Comparison of ENCODE assay signal across 11 cellular contexts in the genomic region with DNA sequence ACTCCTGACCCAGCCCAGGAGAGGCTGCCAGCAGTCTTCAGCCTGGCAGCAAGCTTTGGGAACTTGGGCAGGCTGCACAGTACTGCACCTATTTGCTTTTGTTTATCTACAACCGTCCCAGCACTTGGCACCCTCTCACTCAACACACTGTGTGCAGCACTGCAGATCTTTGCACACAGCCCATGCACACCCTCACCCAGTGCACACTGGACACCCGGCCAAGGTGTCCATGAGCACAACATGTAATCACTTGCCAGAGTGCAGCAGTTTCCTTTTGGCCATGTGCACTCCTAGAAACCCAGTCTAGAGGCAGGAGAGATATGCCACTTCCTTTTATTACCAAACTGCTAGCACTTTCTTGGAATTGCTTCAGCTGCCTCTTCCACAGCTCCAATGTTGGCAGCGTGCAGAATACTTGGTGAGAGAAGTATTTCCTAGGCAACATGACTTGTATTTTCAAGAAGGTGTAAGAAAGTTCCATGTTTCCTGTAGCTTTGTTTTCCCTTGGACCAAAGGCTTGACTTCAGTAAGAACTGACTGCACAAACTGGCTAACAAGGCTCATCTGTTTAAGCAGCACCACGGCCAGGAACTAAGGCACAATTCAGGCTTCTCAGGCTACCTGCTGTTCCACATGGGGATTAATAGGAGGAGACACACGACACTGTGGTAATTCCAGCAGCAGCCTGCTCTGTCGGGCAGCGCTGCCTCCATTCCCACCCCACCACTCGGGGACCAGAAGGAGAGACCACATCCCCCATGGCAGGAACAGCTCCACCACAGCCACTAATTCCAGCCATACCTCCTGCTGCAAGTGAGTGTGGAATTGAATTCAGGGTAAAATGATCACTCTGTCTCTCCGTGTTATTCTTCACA. TPM values are rescaled to one million over a fixed set of nuclear protein-coding genes. Genes with fewer than 3 reads are reported as not detected.
A peak's percentile ranks its signal among the peaks of the same experiment; 100 is the strongest.
DNase-seq lines count a peak whose midpoint lies in the region; ATAC-seq, FAIRE-seq and TF ChIP-seq lines count a peak whose summit lies in the region.
"Had no signal": no experiment of that assay in that cellular context is flagged by ENCODE, and none has a peak within 500 bp of the region (broad histone marks: within the 10 kb centered on the region; RNA-seq: fewer than 3 reads in every experiment).

No MANE protein-coding gene starts in this region.

- peaks cover 9% of the 10 kb centered on the region for H3K27me3 Mint-ChIP-seq in activated T-helper 17 cell treated with anti-CD3 and anti-CD28 coated beads, Interleukin-2, amount 50 U/mL, for 72 hours

- no peaks in the 10 kb centered on the region for H3K9me3 Mint-ChIP-seq in activated T-helper 17 cell treated with anti-CD3 and anti-CD28 coated beads, Interleukin-2, amount 50 U/mL, for 72 hours
- H3K9me3 Mint-ChIP-seq: neural crest cell had no signal

- no peaks in the 10 kb centered on the region for H3K36me3 ChIP-seq in left lung
- H3K36me3 ChIP-seq in thyroid gland = no peaks in the 10 kb centered on the region

- peaks cover 3 to 16% of the 10 kb centered on the region in 2 donors for H3K4me1 ChIP-seq in left lung
- H3K4me1 ChIP-seq in thyroid gland = peaks cover 21 to 27% of the 10 kb centered on the region in 2 donors

- no peaks in the 10 kb centered on the region for H3K27me3 ChIP-seq in left lung
- H3K27me3 ChIP-seq in thyroid gland = no peaks in the 10 kb centered on the region

- H3K9me3 ChIP-seq in left lung (no peaks in the 10 kb centered on the region), thyroid gland (no peaks in the 10 kb centered on the region)

- no peak overlapping the region for H3K4me3 ChIP-seq in left lung
- H3K4me3 ChIP-seq in thyroid gland (replicated peaks in 1 of 3) = no peak overlapping the region

- ATAC-seq in left lung (peak; percentile 79), HG02973 (IDR thresholded peaks at IDR 0.05; ENCODE audit: unreplicated experiment) (no peak)
- no peak for ATAC-seq in activated T-helper 17 cell treated with anti-CD3 and anti-CD28 coated beads, Interleukin-2, amount 50 U/mL, for 72 hours (replicated peaks)

- DNase-seq in NCI-H2227 (lab: John Stamatoyannopoulos, UW; ENCODE audit: unreplicated experiment) (peak; percentile 7), NCI-H2227 treated with DMSO at 0.1 percent for 48 hours (lab: John Stamatoyannopoulos, UW) (no peak), caudate nucleus (lab: John Stamatoyannopoulos, UW) (peak in 2 of 61 donors; percentile 7 to 17), left lung (peak in 1 of 2 donors; percentile 41), thyroid gland (peak; percentile 22 to 49), H54 (ENCODE audit: insufficient read length, low spot score) (no peak)
- DNase-seq: NCI-H748 treated with DMSO at 0.1 percent for 48 hours had no signal

- no peaks in the 10 kb centered on the region for H3K36me3 Mint-ChIP-seq in activated T-helper 17 cell treated with anti-CD3 and anti-CD28 coated beads, Interleukin-2, amount 50 U/mL, for 72 hours (ENCODE audit: low read depth)

- no peak for TF ChIP-seq CTCF in left lung (IDR thresholded peaks at IDR 0.05)
- peak in 1 of 6 experiments; percentile 1 for TF ChIP-seq CTCF in thyroid gland (IDR thresholded peaks at IDR 0.05)

- H3K27ac Mint-ChIP-seq in activated T-helper 17 cell treated with anti-CD3 and anti-CD28 coated beads, Interleukin-2, amount 50 U/mL, for 72 hours = no peak overlapping the region

- intact Hi-C loops in left lung (cut with DNase I) = no loop called here
- intact Hi-C loops in thyroid gland (cut with DNase I) = no loop called here

- H3K27ac ChIP-seq in caudate nucleus (ENCODE audit: low read depth, low read length) (peak overlapping the region; percentile 63), left lung (peak overlapping the region in 1 of 2 donors; percentile 20), thyroid gland (peak overlapping the region in 1 of 3 donors; percentile 30)

- WGBS in thyroid gland, 2 donors = 27 to 42% methylated on average over 9 of the region's 9 CpGs

- no peak overlapping the region for H3K4me3 Mint-ChIP-seq in activated T-helper 17 cell treated with anti-CD3 and anti-CD28 coated beads, Interleukin-2, amount 50 U/mL, for 72 hours
- H3K4me3 Mint-ChIP-seq: neural crest cell had no signal

- no peak for FAIRE-seq in H54 (lab: Jason Lieb, UNC)
- FAIRE-seq: GM18507 had no signal

- H3K4me1 Mint-ChIP-seq in activated T-helper 17 cell treated with anti-CD3 and anti-CD28 coated beads, Interleukin-2, amount 50 U/mL, for 72 hours = peaks cover 4% of the 10 kb centered on the region

- TF ChIP-seq POLR2A in thyroid gland (IDR thresholded peaks at IDR 0.05) = no peak
- TF ChIP-seq POLR2A in H54 (IDR thresholded peaks at IDR 0.05; ENCODE audit: low read depth, low read length) = no peak

RNA-seq across cellular contexts. Expression of a gene that starts 15.3 kb away (rescaled TPM):
- 1 to 10 TPM; 5.9 to 7.2 TPM for total RNA-seq in left lung
- total RNA-seq in thyroid gland = 10 to 100 TPM in 1 of 4 donors, 1 to 10 TPM in 3; 3.8 to 10.1 (median 5.6) TPM
- total RNA-seq in activated T-helper 17 cell treated with anti-CD3 and anti-CD28 coated beads, Interleukin-2, amount 50 U/mL, for 72 hours = 1 to 10 TPM in 1 of 2 donors, under 1 TPM in 1; 0.76 to 1.2 TPM

RNA-seq across cellular contexts. Expression of a gene that starts 16.3 kb away (rescaled TPM):
- total RNA-seq in left lung (10 to 100 TPM; 31.2 to 31.9 TPM), thyroid gland (10 to 100 TPM; 23.4 to 42.1 (median 39.0) TPM)
- total RNA-seq in activated T-helper 17 cell treated with anti-CD3 and anti-CD28 coated beads, Interleukin-2, amount 50 U/mL, for 72 hours = 10 to 100 TPM; 18.2 to 24.4 TPM

RNA-seq across cellular contexts. Expression of a gene that starts 28.6 kb away (rescaled TPM):
- total RNA-seq in left lung = 10 to 100 TPM; 16.9 to 18.2 TPM
- 10 to 100 TPM; 23.1 to 31.2 (median 25.9) TPM for total RNA-seq in thyroid gland
- 1 to 10 TPM; 5.5 to 8.2 TPM for total RNA-seq in activated T-helper 17 cell treated with anti-CD3 and anti-CD28 coated beads, Interleukin-2, amount 50 U/mL, for 72 hours

Comparison
In these comparisons a context has a peak if more than half of its experiments do, and no peak if none do; other contexts are left out.
1. DNase-seq: peak in NCI-H2227 (single experiment) and thyroid gland (2 of 2); none in NCI-H2227 treated with DMSO at 0.1 percent for 48 hours (single experiment) and H54 (single experiment).